ENCODE assay signal across 20 cellular contexts in the genomic region with DNA sequence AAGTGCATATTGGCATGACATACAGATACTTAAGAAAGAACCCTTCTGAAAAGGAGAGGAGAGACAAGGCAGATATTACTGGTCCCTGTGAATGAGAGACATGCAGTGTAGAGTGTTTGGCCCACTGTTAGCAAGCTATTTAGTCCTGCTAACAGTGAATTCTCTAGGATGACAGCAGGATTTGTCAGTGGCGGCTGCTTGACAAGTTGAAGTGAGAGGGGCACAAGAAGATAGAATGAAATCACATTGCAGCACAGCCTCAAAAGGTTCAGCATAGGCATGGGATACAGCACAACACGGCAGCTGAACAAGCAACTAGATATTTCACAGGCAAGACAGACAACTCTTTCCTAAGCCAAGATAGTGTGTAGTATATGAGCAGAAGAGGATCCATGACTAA.
DNase-seq lines count a peak whose midpoint lies in the region; ATAC-seq and TF ChIP-seq lines count a peak whose summit lies in the region.
"Had no signal": no experiment of that assay in that cellular context is flagged by ENCODE, and none has a peak within 500 bp of the region (broad histone marks: within the 10 kb centered on the region; RNA-seq: fewer than 3 reads in every experiment).

No MANE protein-coding gene starts in this region.

- no peaks in the 10 kb centered on the region for H3K36me3 Mint-ChIP-seq in brain
- H3K36me3 Mint-ChIP-seq: CD4-positive, CD25-positive, alpha-beta regulatory T cell; IgD-negative memory B cell had no signal

- H4K20me1 ChIP-seq in KMS-11 (ENCODE audit: insufficient read depth): no peaks in the 10 kb centered on the region

- peak; percentile 74 to 85 for ATAC-seq in right cardiac atrium
- ATAC-seq in GM19035 (IDR thresholded peaks at IDR 0.05; ENCODE audit: unreplicated experiment): no peak
- no peak for ATAC-seq in GM21381 (IDR thresholded peaks at IDR 0.05; ENCODE audit: unreplicated experiment)
- ATAC-seq: Panc1 had no signal

- TF ChIP-seq CTCF in KMS-11 (conservative IDR thresholded peaks at IDR 0.05; ENCODE audit: low read depth, low read length): no peak
- no peak for TF ChIP-seq CTCF in brain (conservative IDR thresholded peaks at IDR 0.05)

- H2AFZ ChIP-seq in KMS-11 (ENCODE audit: low read depth): no peak overlapping the region

- WGBS in right cardiac atrium: 37% methylated on average over 2 of the region's 2 CpGs

- H3K9me3 ChIP-seq in right cardiac atrium (ENCODE audit: control insufficient read depth, low read length): no peaks in the 10 kb centered on the region
- H3K9me3 ChIP-seq: BE2C, SJCRH30 had no signal

- DNase-seq in ELR (ENCODE audit: low read depth) (peak; percentile 32), right cardiac atrium (peak in 1 of 3 donors; percentile 6), NCI-H748 (lab: John Stamatoyannopoulos, UW; ENCODE audit: unreplicated experiment) (no peak)
- DNase-seq: BE2C; CD4-positive, CD25-positive, alpha-beta regulatory T cell; EL; Karpas-422; NCI-H1694 treated with DMSO at 0.1 percent for 48 hours; NCI-H2081 treated with DMSO at 0.1 percent for 48 hours; NCI-H226; NCI-H510A treated with DMSO at 0.1 percent for 48 hours; NCI-H774; NK-92 treated with Interleukin-12 subunit alpha and Interleukin-12 subunit beta, amount 100 ng/mL, for 24 hours had no signal

- H3K4me3 ChIP-seq in KMS-11 (IDR thresholded peaks at IDR 0.05; ENCODE audit: insufficient read depth, low read depth, low read length): peak overlapping the region; percentile 33
- no peak overlapping the region for H3K4me3 ChIP-seq in right cardiac atrium (ENCODE audit: low read length)
- H3K4me3 ChIP-seq: SJCRH30 had no signal

- H3K9ac ChIP-seq in KMS-11: no peak overlapping the region

- H3K27me3 Mint-ChIP-seq in brain: no peaks in the 10 kb centered on the region
- H3K27me3 Mint-ChIP-seq: CD4-positive, CD25-positive, alpha-beta regulatory T cell; IgD-negative memory B cell had no signal

- no peak overlapping the region for H3K27ac ChIP-seq in KMS-11
- H3K27ac ChIP-seq in right cardiac atrium (ENCODE audit: low read length): peak overlapping the region; percentile 8
- H3K27ac ChIP-seq: SJCRH30 had no signal

- H3K4me1 ChIP-seq in KMS-11 (ENCODE audit: low read depth, poor library complexity, severe bottlenecking) (peaks cover 7% of the 10 kb centered on the region), right cardiac atrium (ENCODE audit: control insufficient read depth, insufficient read depth, low read length) (no peaks in the 10 kb centered on the region)
- H3K4me1 ChIP-seq: SJCRH30 had no signal

- H3K4me2 ChIP-seq in KMS-11: no peak overlapping the region

- intact Hi-C loops in right cardiac atrium (cut with DNase I): no loop called here

- peaks cover 25% of the 10 kb centered on the region for H3K4me1 Mint-ChIP-seq in brain

- no peaks in the 10 kb centered on the region for H3K36me3 ChIP-seq in KMS-11 (ENCODE audit: insufficient read depth)
- H3K36me3 ChIP-seq: BE2C, SJCRH30 had no signal

- no peaks in the 10 kb centered on the region for H3K9me3 Mint-ChIP-seq in brain

- H3K4me3 Mint-ChIP-seq in brain: no peak overlapping the region
- H3K4me3 Mint-ChIP-seq: CD4-positive, CD25-positive, alpha-beta regulatory T cell; IgD-negative memory B cell had no signal

- peak overlapping the region in 3 of 5 experiments; percentile 23 to 46 (median 37) for H3K27ac Mint-ChIP-seq in brain
- H3K27ac Mint-ChIP-seq: CD4-positive, CD25-positive, alpha-beta regulatory T cell; IgD-negative memory B cell had no signal

- no peaks in the 10 kb centered on the region; the same call in 1 of the 2 replicates for H3K79me2 ChIP-seq in KMS-11 (ENCODE audit: insufficient read depth, low read depth)

- H3K27me3 ChIP-seq in KMS-11 (ENCODE audit: insufficient read depth, low read depth): no peaks in the 10 kb centered on the region
- no peaks in the 10 kb centered on the region for H3K27me3 ChIP-seq in right cardiac atrium (ENCODE audit: control insufficient read depth, insufficient read depth)
- H3K27me3 ChIP-seq: BE2C, SJCRH30 had no signal

Comparison
In these comparisons a context has a peak if more than half of its experiments do, and no peak if none do; other contexts are left out.
1. ATAC-seq: peak in right cardiac atrium (2 of 2); none in GM19035 (single experiment) and GM21381 (single experiment).